37 cellular contexts compared by ENCODE assay signal in the genomic region with DNA sequence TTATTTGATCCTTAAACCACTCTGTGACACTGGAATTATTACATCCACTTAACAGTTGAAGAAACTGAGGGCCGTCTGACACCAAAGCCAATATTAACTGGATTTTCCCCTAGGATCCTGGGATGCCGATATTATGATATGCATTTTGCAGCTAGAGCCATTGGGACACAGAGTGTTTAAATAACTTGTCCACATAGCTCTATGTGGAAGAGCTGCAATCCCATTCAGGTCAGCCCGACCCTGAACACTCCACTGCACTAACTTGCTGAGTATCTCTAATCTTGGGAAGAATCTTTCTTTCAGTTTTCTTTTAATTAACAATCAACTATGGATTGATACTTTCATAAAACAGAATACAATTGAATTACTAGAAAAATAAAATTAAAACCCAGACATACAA. TPM values are rescaled to one million over a fixed set of nuclear protein-coding genes. Genes with fewer than 3 reads are reported as not detected.
"Had no signal": no experiment of that assay in that cellular context is flagged by ENCODE, and none has a peak within 500 bp of the region (broad histone marks: within the 10 kb centered on the region; RNA-seq: fewer than 3 reads in every experiment).

No MANE protein-coding gene starts in this region.

- H3K4me3 Mint-ChIP-seq: activated naive CD4-positive, alpha-beta T cell treated with anti-CD3 and anti-CD28 coated beads for 36 hours; activated naive CD4-positive, alpha-beta T cell treated with anti-CD3 and anti-CD28 coated beads, Interleukin-2, amount 10 ng/mL, durations not matched to agents 7 days and 5 days; activated naive CD4-positive, alpha-beta T cell treated with anti-CD3 and anti-CD28 coated beads, Interleukin-2, amount 50 U/mL, for 24 hours; activated naive CD8-positive, alpha-beta T cell; activated naive CD8-positive, alpha-beta T cell treated with anti-CD3 and anti-CD28 coated beads for 36 hours; activated naive CD8-positive, alpha-beta T cell treated with anti-CD3 and anti-CD28 coated beads, Interleukin-2, amount 10 ng/mL, durations not matched to agents 7 days and 5 days; activated naive CD8-positive, alpha-beta T cell treated with anti-CD3 and anti-CD28 coated beads, Interleukin-2, amount 50 U/mL, for 24 hours; activated T-cell treated with anti-CD3 and anti-CD28 coated beads, Interleukin-2, amount 50 U/mL, for 24 hours; activated T-cell treated with anti-CD3 and anti-CD28 coated beads, Interleukin-2, amount 50 U/mL, for 4 hours; activated T-cell treated with anti-CD3 and anti-CD28 coated beads, Interleukin-2, amount 50 U/mL, for 72 hours; activated T-helper 1 cell treated with anti-CD3 and anti-CD28 coated beads, Interleukin-12 subunit alpha, Interleukin-12 subunit beta, Interleukin-2, Interleukin-4 antibody, amounts not matched to agents 30 ng/mL and 10 ng/mL and 1 ng/mL, durations not matched to agents 14 hours and 24 hours and 36 hours; activated T-helper 17 cell treated with anti-CD3 and anti-CD28 coated beads, Interleukin-2, amount 50 U/mL, for 72 hours; brain; central memory CD8-positive, alpha-beta T cell had no signal

- H3K36me3 Mint-ChIP-seq: activated naive CD4-positive, alpha-beta T cell treated with anti-CD3 and anti-CD28 coated beads, Interleukin-2, amount 10 ng/mL, durations not matched to agents 7 days and 5 days; activated naive CD4-positive, alpha-beta T cell treated with anti-CD3 and anti-CD28 coated beads, Interleukin-2, amount 50 U/mL, for 24 hours; activated naive CD4-positive, alpha-beta T cell treated with anti-CD3 and anti-CD28 coated beads, Interleukin-2, amount 50 U/mL, for 72 hours; activated naive CD8-positive, alpha-beta T cell; activated naive CD8-positive, alpha-beta T cell treated with anti-CD3 and anti-CD28 coated beads for 36 hours; activated naive CD8-positive, alpha-beta T cell treated with anti-CD3 and anti-CD28 coated beads, Interleukin-2, amount 10 ng/mL, durations not matched to agents 7 days and 5 days had no signal

- FAIRE-seq: astrocyte, bronchial epithelial cell had no signal

- H3K4me1 Mint-ChIP-seq: activated naive CD4-positive, alpha-beta T cell treated with anti-CD3 and anti-CD28 coated beads, Interleukin-2, amount 10 ng/mL, durations not matched to agents 7 days and 5 days; activated naive CD4-positive, alpha-beta T cell treated with anti-CD3 and anti-CD28 coated beads, Interleukin-2, amount 50 U/mL, for 24 hours; activated naive CD8-positive, alpha-beta T cell treated with anti-CD3 and anti-CD28 coated beads for 36 hours; activated naive CD8-positive, alpha-beta T cell treated with anti-CD3 and anti-CD28 coated beads, Interleukin-2, amount 10 ng/mL, durations not matched to agents 7 days and 5 days; activated naive CD8-positive, alpha-beta T cell treated with anti-CD3 and anti-CD28 coated beads, Interleukin-2, amount 50 U/mL, for 24 hours; activated T-helper 17 cell treated with anti-CD3 and anti-CD28 coated beads, Interleukin-2, amount 50 U/mL, for 72 hours; brain; central memory CD8-positive, alpha-beta T cell had no signal

- H3K27ac Mint-ChIP-seq: activated naive CD4-positive, alpha-beta T cell treated with anti-CD3 and anti-CD28 coated beads for 36 hours; activated naive CD4-positive, alpha-beta T cell treated with anti-CD3 and anti-CD28 coated beads, Interleukin-2, amount 10 ng/mL, durations not matched to agents 7 days and 5 days; activated naive CD4-positive, alpha-beta T cell treated with anti-CD3 and anti-CD28 coated beads, Interleukin-2, amount 50 U/mL, for 24 hours; activated naive CD4-positive, alpha-beta T cell treated with anti-CD3 and anti-CD28 coated beads, Interleukin-2, amount 50 U/mL, for 72 hours; activated naive CD8-positive, alpha-beta T cell; activated naive CD8-positive, alpha-beta T cell treated with anti-CD3 and anti-CD28 coated beads for 36 hours; activated naive CD8-positive, alpha-beta T cell treated with anti-CD3 and anti-CD28 coated beads, Interleukin-2, amount 10 ng/mL, durations not matched to agents 7 days and 5 days; activated naive CD8-positive, alpha-beta T cell treated with anti-CD3 and anti-CD28 coated beads, Interleukin-2, amount 50 U/mL, for 24 hours; activated T-cell treated with anti-CD3 and anti-CD28 coated beads, Interleukin-2, amount 50 U/mL, for 24 hours; activated T-cell treated with anti-CD3 and anti-CD28 coated beads, Interleukin-2, amount 50 U/mL, for 72 hours; activated T-helper 1 cell treated with anti-CD3 and anti-CD28 coated beads, Interleukin-12 subunit alpha, Interleukin-12 subunit beta, Interleukin-2, Interleukin-4 antibody, amounts not matched to agents 30 ng/mL and 10 ng/mL and 1 ng/mL, durations not matched to agents 14 hours and 24 hours and 36 hours; activated T-helper 17 cell treated with anti-CD3 and anti-CD28 coated beads, Interleukin-2, amount 50 U/mL, for 72 hours; activated T-helper 2 cell treated with anti-CD3 and anti-CD28 coated beads, Interferon-gamma antibody, Interleukin-2, Interleukin-4, amounts not matched to agents 10 μg/mL and 5 μg/mL and 100 μg/mL, durations not matched to agents 14 hours and 24 hours and 36 hours had no signal

- H3K9me3 Mint-ChIP-seq: activated naive CD4-positive, alpha-beta T cell treated with anti-CD3 and anti-CD28 coated beads for 36 hours; activated naive CD4-positive, alpha-beta T cell treated with anti-CD3 and anti-CD28 coated beads, Interleukin-2, amount 10 ng/mL, durations not matched to agents 7 days and 5 days; activated naive CD4-positive, alpha-beta T cell treated with anti-CD3 and anti-CD28 coated beads, Interleukin-2, amount 50 U/mL, for 24 hours; activated naive CD4-positive, alpha-beta T cell treated with anti-CD3 and anti-CD28 coated beads, Interleukin-2, amount 50 U/mL, for 72 hours; activated naive CD8-positive, alpha-beta T cell treated with anti-CD3 and anti-CD28 coated beads for 36 hours; activated naive CD8-positive, alpha-beta T cell treated with anti-CD3 and anti-CD28 coated beads, Interleukin-2, amount 10 ng/mL, durations not matched to agents 7 days and 5 days; activated naive CD8-positive, alpha-beta T cell treated with anti-CD3 and anti-CD28 coated beads, Interleukin-2, amount 50 U/mL, for 24 hours; activated T-cell treated with anti-CD3 and anti-CD28 coated beads, Interleukin-2, amount 50 U/mL, for 24 hours; activated T-cell treated with anti-CD3 and anti-CD28 coated beads, Interleukin-2, amount 50 U/mL, for 4 hours; activated T-cell treated with anti-CD3 and anti-CD28 coated beads, Interleukin-2, amount 50 U/mL, for 72 hours; activated T-helper 1 cell treated with anti-CD3 and anti-CD28 coated beads, Interleukin-12 subunit alpha, Interleukin-12 subunit beta, Interleukin-2, Interleukin-4 antibody, amounts not matched to agents 30 ng/mL and 10 ng/mL and 1 ng/mL, durations not matched to agents 14 hours and 24 hours and 36 hours; activated T-helper 17 cell treated with anti-CD3 and anti-CD28 coated beads, Interleukin-2, amount 50 U/mL, for 72 hours; activated T-helper 2 cell treated with anti-CD3 and anti-CD28 coated beads, Interferon-gamma antibody, Interleukin-2, Interleukin-4, amounts not matched to agents 10 μg/mL and 5 μg/mL and 100 μg/mL, durations not matched to agents 14 hours and 24 hours and 36 hours; brain; central memory CD8-positive, alpha-beta T cell had no signal

- H3K27me3 Mint-ChIP-seq: activated naive CD4-positive, alpha-beta T cell treated with anti-CD3 and anti-CD28 coated beads, Interleukin-2, amount 10 ng/mL, durations not matched to agents 7 days and 5 days; activated naive CD8-positive, alpha-beta T cell; activated naive CD8-positive, alpha-beta T cell treated with anti-CD3 and anti-CD28 coated beads for 36 hours; activated naive CD8-positive, alpha-beta T cell treated with anti-CD3 and anti-CD28 coated beads, Interleukin-2, amount 10 ng/mL, durations not matched to agents 7 days and 5 days; activated naive CD8-positive, alpha-beta T cell treated with anti-CD3 and anti-CD28 coated beads, Interleukin-2, amount 50 U/mL, for 24 hours; activated T-cell treated with anti-CD3 and anti-CD28 coated beads, Interleukin-2, amount 50 U/mL, for 24 hours; activated T-helper 17 cell treated with anti-CD3 and anti-CD28 coated beads, Interleukin-2, amount 50 U/mL, for 72 hours; brain; central memory CD8-positive, alpha-beta T cell had no signal

- DNase-seq: activated effector memory CD4-positive, alpha-beta T cell treated with anti-CD3 and anti-CD28 coated beads, Interleukin-2, amount 50 U/mL, for 16 hours; activated effector memory CD4-positive, alpha-beta T cell treated with Interleukin-2 at 50 U/mL for 16 hours; activated gamma-delta T cell; activated gamma-delta T cell treated with Interleukin-2 at 50 U/mL for 16 hours; activated naive CD4-positive, alpha-beta T cell; activated naive CD4-positive, alpha-beta T cell treated with anti-CD3 and anti-CD28 coated beads for 36 hours; activated naive CD4-positive, alpha-beta T cell treated with anti-CD3 and anti-CD28 coated beads, Interleukin-2, amount 10 ng/mL, durations not matched to agents 7 days and 5 days; activated naive CD4-positive, alpha-beta T cell treated with anti-CD3 and anti-CD28 coated beads, Interleukin-2, amount 50 U/mL, for 16 hours; activated naive CD4-positive, alpha-beta T cell treated with Interleukin-2 at 50 U/mL for 16 hours; activated naive CD8-positive, alpha-beta T cell treated with anti-CD3 and anti-CD28 coated beads for 36 hours; activated naive CD8-positive, alpha-beta T cell treated with anti-CD3 and anti-CD28 coated beads, Interleukin-2, amount 10 ng/mL, durations not matched to agents 7 days and 5 days; activated naive CD8-positive, alpha-beta T cell treated with anti-CD3 and anti-CD28 coated beads, Interleukin-2, amount 50 U/mL, for 24 hours; activated T-cell treated with anti-CD3 and anti-CD28 coated beads, Interleukin-2, amount 50 U/mL, for 1 hour; activated T-cell treated with anti-CD3 and anti-CD28 coated beads, Interleukin-2, amount 50 U/mL, for 24 hours; activated T-cell treated with anti-CD3 and anti-CD28 coated beads, Interleukin-2, amount 50 U/mL, for 4 hours; activated T-cell treated with anti-CD3 and anti-CD28 coated beads, Interleukin-2, amount 50 U/mL, for 48 hours; activated T-cell treated with anti-CD3 and anti-CD28 coated beads, Interleukin-2, amount 50 U/mL, for 72 hours; adrenal gland; amniotic stem cell; amygdala; anterior cingulate cortex; aorta; body of pancreas; brain microvascular endothelial cell; caudate nucleus; central memory CD4-positive, alpha-beta T cell; cerebellar nuclear complex had no signal

RNA-seq across cellular contexts. Expression of gene RMST, which starts 37.9 kb away (rescaled TPM):
- polyA plus RNA-seq: aorta had no signal
